8 cellular contexts compared by ENCODE assay signal in genomic region chr3:14548321-14548729, GRCh38. TPM values are rescaled to one million over a fixed set of nuclear protein-coding genes. Genes with fewer than 3 reads are reported as not detected.
DNase-seq lines count a peak whose midpoint lies in the region; ATAC-seq, FAIRE-seq and TF ChIP-seq lines count a peak whose summit lies in the region.

No MANE protein-coding gene starts in this region.

- DNase-seq in A549 (ENCODE audit: low read depth in 1 of 2, low spot score in 1 of 2) (peak; percentile 67 to 76), NCI-H2029 treated with DMSO at 0.1 percent for 48 hours (lab: John Stamatoyannopoulos, UW) (peak; percentile 43), esophagus muscularis mucosa (ENCODE audit: extremely low spot score) (no peak), transverse colon (peak; percentile 51)
- DNase-seq in activated CD4-positive, alpha-beta T cell treated with anti-CD3 and anti-CD28 coated beads, Interleukin-2, amount 50 U/mL, for 4 hours, result peak; percentile 7 to 13
- peak in 5 of 9 donors; percentile 21 to 33 (median 22) for DNase-seq in naive thymus-derived CD4-positive, alpha-beta T cell

- in situ Hi-C loops in transverse colon (cut with MboI; ENCODE audit: low pct_ligation_motif_present in 1 of 4, low pct_unique_long_range_greater_than_20kb in 1 of 4, low sequenced_read_pairs in 3 of 4), result no loop called here

- H3K27me3 Mint-ChIP-seq in naive thymus-derived CD4-positive, alpha-beta T cell, result peaks cover 18 to 57% (median 41%) of the 10 kb centered on the region in 5 donors

- TF ChIP-seq RAD21 in A549 (conservative IDR thresholded peaks at IDR 0.05 in 1 of 2, IDR thresholded peaks at IDR 0.05 in 1 of 2), result peak; percentile 73 to 82

- no peak overlapping the region for H3K4me3 Mint-ChIP-seq in naive thymus-derived CD4-positive, alpha-beta T cell

- ATAC-seq in A549 (peak; percentile 86 to 96), HG03565 (IDR thresholded peaks at IDR 0.05; ENCODE audit: unreplicated experiment) (no peak)
- peak; percentile 47 for ATAC-seq in naive thymus-derived CD4-positive, alpha-beta T cell

- H3K27ac ChIP-seq in A549 (peak overlapping the region in 1 of 2 experiments; percentile 28; a peak in 1 of 6 replicates), esophagus muscularis mucosa (replicated peaks in 1 of 4) (no peak overlapping the region), transverse colon (no peak overlapping the region)
- H3K27ac ChIP-seq in naive thymus-derived CD4-positive, alpha-beta T cell (ENCODE audit: low read depth, low read length), result no peak overlapping the region

- peaks cover 0 to 2% (median 0%) of the 10 kb centered on the region in 5 donors for H3K36me3 Mint-ChIP-seq in naive thymus-derived CD4-positive, alpha-beta T cell

- no peaks in the 10 kb centered on the region for H3K9me3 ChIP-seq in A549
- no peaks in the 10 kb centered on the region for H3K9me3 ChIP-seq in esophagus muscularis mucosa
- no peaks in the 10 kb centered on the region for H3K9me3 ChIP-seq in naive thymus-derived CD4-positive, alpha-beta T cell (ENCODE audit: control insufficient read depth in 2 of 3, low read length in 3 of 3)
- no peaks in the 10 kb centered on the region for H3K9me3 ChIP-seq in transverse colon

- H3K4me2 ChIP-seq in A549, result peak overlapping the region; percentile 50

- WGBS in A549 (ENCODE audit: missing lambda C conversion rate), result 6% methylated on average over 12 of the region's 12 CpGs
- 21% methylated on average over 9 of the region's 12 CpGs for WGBS in esophagus muscularis mucosa
- WGBS in transverse colon (ENCODE audit: low coverage in 1 of 2), 2 donors, result 18% methylated on average over 12 of the region's 12 CpGs; no CpG with 5 or more reads in 1 of the 2 donors

- TF ChIP-seq EP300 in A549 (IDR thresholded peaks at IDR 0.05), result no peak
- TF ChIP-seq EP300 in esophagus muscularis mucosa (IDR thresholded peaks at IDR 0.05), result no peak
- no peak for TF ChIP-seq EP300 in transverse colon (IDR thresholded peaks at IDR 0.05; ENCODE audit: low read depth)

- TF ChIP-seq POLR2A in A549 (IDR thresholded peaks at IDR 0.05; ENCODE audit: low read length) (no peak), esophagus muscularis mucosa (IDR thresholded peaks at IDR 0.05; ENCODE audit: low read depth) (no peak), transverse colon (IDR thresholded peaks at IDR 0.05) (no peak)

- CTCF ChIA-PET in A549 (lab: Yijun Ruan, JAX), result interaction anchor here (0.6 to 6.4 kb wide), 26 partner anchors 10 to 483 kb away, joined by 3 to 63 read pairs (median 6); no protein-coding TSS in a partner anchor
- CTCF ChIA-PET in naive thymus-derived CD4-positive, alpha-beta T cell (lab: Charles Lee), result interaction anchor here (1.1 kb wide), 1 partner anchor 345 kb away, joined by 3 read pairs; no protein-coding TSS in a partner anchor

- peaks cover 0 to 1% (median 0%) of the 10 kb centered on the region in 11 donors for H3K9me3 Mint-ChIP-seq in naive thymus-derived CD4-positive, alpha-beta T cell

- FAIRE-seq in A549 (lab: Jason Lieb, UNC), result no peak

- H3K4me3 ChIP-seq in A549 (no peak overlapping the region), esophagus muscularis mucosa (no peak overlapping the region), transverse colon (no peak overlapping the region)
- no peak overlapping the region for H3K4me3 ChIP-seq in naive thymus-derived CD4-positive, alpha-beta T cell (ENCODE audit: low read length)

- no peak overlapping the region for H3K27ac Mint-ChIP-seq in naive thymus-derived CD4-positive, alpha-beta T cell

- TF ChIP-seq CTCF in A549 (IDR thresholded peaks at IDR 0.05) (peak; percentile 78), GM12874 (IDR thresholded peaks at IDR 0.05; ENCODE audit: insufficient read depth, low read depth, low read length) (peak; percentile 60; the same call in 1 of the 2 replicates), esophagus muscularis mucosa (IDR thresholded peaks at IDR 0.05) (peak; percentile 50 to 63 (median 56)), transverse colon (IDR thresholded peaks at IDR 0.05) (peak; percentile 47 to 57 (median 54))

- H3K4me1 ChIP-seq in A549 (peaks cover 16% of the 10 kb centered on the region), esophagus muscularis mucosa (peaks cover 4 to 10% (median 8%) of the 10 kb centered on the region in 4 donors), transverse colon (peaks cover 0 to 7% (median 2%) of the 10 kb centered on the region in 4 donors)
- no peaks in the 10 kb centered on the region for H3K4me1 ChIP-seq in naive thymus-derived CD4-positive, alpha-beta T cell (ENCODE audit: control insufficient read depth in 2 of 2, insufficient read depth in 2 of 2, low read length in 2 of 2)

- peaks cover 0 to 8% (median 0%) of the 10 kb centered on the region in 7 donors for H3K4me1 Mint-ChIP-seq in naive thymus-derived CD4-positive, alpha-beta T cell

- H3K36me3 ChIP-seq in esophagus muscularis mucosa (no peaks in the 10 kb centered on the region), transverse colon (no peaks in the 10 kb centered on the region)
- no peaks in the 10 kb centered on the region for H3K36me3 ChIP-seq in naive thymus-derived CD4-positive, alpha-beta T cell (ENCODE audit: control insufficient read depth in 2 of 3, insufficient read depth in 3 of 3, low read length in 3 of 3)

- intact Hi-C loops in esophagus muscularis mucosa (cut with DNase I), result loop anchor here (5.0 kb wide), 2 partner anchors 41 to 286 kb away; no protein-coding TSS in a partner anchor
- intact Hi-C loops in naive thymus-derived CD4-positive, alpha-beta T cell (cut with micrococcal nuclease), result loop anchor here (1.0 kb wide), 3 partner anchors 287 to 652 kb away; no protein-coding TSS in a partner anchor
- intact Hi-C loops in transverse colon (cut with DNase I; ENCODE audit: low total_unique reads), result loop anchor here (1.0 kb wide), 1 partner anchor 37 kb away; no protein-coding TSS in a partner anchor

- H3K27me3 ChIP-seq in esophagus muscularis mucosa (peaks cover 0 to 29% (median 0%) of the 10 kb centered on the region in 4 donors), transverse colon (no peaks in the 10 kb centered on the region)
- H3K27me3 ChIP-seq in naive thymus-derived CD4-positive, alpha-beta T cell (ENCODE audit: control insufficient read depth in 2 of 2, insufficient read depth in 2 of 2, low read length in 2 of 2), result no peaks in the 10 kb centered on the region

- POLR2A ChIA-PET in A549 (lab: Yijun Ruan, JAX), result interaction anchor here (0.5 kb wide), 1 partner anchor 102 kb away, joined by 4 read pairs; no protein-coding TSS in a partner anchor
- POLR2A ChIA-PET in naive thymus-derived CD4-positive, alpha-beta T cell (lab: Charles Lee), result no interaction called here

TF ChIP-seq in A549, 52 proteins besides CTCF, POLR2A, EP300 and RAD21:
- TF ChIP-seq CBX2 (IDR thresholded peaks at IDR 0.05; ENCODE audit: borderline replicate concordance, low read depth) (no peak), SMC3 (IDR thresholded peaks at IDR 0.05) (peak; percentile 78), SREBF2 (IDR thresholded peaks at IDR 0.05) (no peak), NFE2L2 (conservative IDR thresholded peaks at IDR 0.05; ENCODE audit: low read length) (no peak), RNF2 (IDR thresholded peaks at IDR 0.05; ENCODE audit: borderline replicate concordance, low read depth) (no peak), KDM5A (IDR thresholded peaks at IDR 0.05) (no peak), HOXB5 (CRISPR knock-in tag; IDR thresholded peaks at IDR 0.05) (no peak), HDAC2 (IDR thresholded peaks at IDR 0.05) (no peak), MAFK (IDR thresholded peaks at IDR 0.05; ENCODE audit: partially characterized antibody) (no peak), MAX (IDR thresholded peaks at IDR 0.05) (0 out of 2 replicates have a peak, but pooled peaks have one; percentile 41)

RNA-seq across cellular contexts. Expression of gene GRIP2, which starts 8.2 kb away (rescaled TPM):
- polyA plus RNA-seq in A549 (2011; rRNA removed) (0.56 and 0.70 TPM in 2 replicates), A549 (2017; fragmentation: RNase III; extraction: RNeasy Plus Mini Kit Qiagen cat#74134 plus additional on column Dnase treatment) (1.2 to 1.6 TPM (median 1.5 TPM) in 3 replicates)
- polyA plus RNA-seq in A549 (2012; cell fraction: cytosol; rRNA removed), result 0.45 and 0.74 TPM in 2 replicates
- polyA plus RNA-seq in A549 (2012; cell fraction: nucleus; rRNA removed), result 3.3 and 3.5 TPM in 2 replicates
- polyA minus RNA-seq in A549 (2011; rRNA and poly(A)+ RNA removed), result 0.50 and 0.58 TPM in 2 replicates
- total RNA-seq in esophagus muscularis mucosa (under 1 TPM; 0.45 to 0.92 (median 0.66) TPM), transverse colon (under 1 TPM in 2 of 4 donors, not detected in 2; 0.27 to 0.40 TPM)
- not detected for total RNA-seq in naive thymus-derived CD4-positive, alpha-beta T cell
- polyA plus RNA-seq in naive thymus-derived CD4-positive, alpha-beta T cell, result not detected
